ENCODE assay signal across 21 cellular contexts in the genomic region with DNA sequence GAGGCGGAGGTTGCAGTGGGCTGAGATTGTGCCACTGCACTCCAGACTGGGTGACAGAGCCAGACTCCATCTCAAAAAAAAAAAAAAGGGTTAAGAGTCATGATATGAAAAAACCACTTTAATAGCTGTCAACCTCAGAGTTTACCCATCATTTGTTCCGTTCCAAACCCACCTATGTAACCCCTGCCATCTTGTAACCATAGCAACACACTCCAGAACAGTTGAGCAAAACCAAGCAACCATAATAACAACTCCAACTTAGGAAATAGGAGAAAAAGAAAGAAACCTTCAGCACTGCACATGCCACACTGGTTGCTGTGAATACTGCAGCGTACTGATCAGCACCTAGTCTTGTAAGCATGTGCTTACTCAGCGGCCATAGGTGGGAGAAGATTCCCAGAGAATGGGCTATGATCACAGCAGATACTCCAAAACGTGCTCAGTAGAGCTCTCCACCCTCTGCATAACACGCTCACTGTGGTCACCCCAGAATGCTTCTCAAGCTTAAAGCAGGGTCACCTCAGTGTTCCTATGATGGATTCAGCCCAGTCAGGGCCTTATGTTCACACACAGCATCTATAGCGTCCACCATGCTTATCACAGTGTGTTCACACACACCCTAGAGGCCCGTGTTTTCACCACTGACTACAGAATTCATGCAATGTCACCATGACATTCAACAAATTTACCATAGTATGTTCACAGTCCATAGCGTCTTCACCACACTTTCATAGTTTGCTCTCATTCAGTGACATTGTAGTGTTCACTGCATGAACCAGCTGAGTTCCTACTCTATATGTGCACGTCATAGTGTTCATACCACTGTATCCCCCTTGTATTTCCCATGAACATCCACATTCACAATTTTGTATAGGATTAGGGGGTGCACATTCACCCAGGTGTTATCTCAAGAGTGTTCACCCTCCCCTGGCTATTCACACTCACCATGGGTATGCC. TPM values are rescaled to one million over a fixed set of nuclear protein-coding genes. Genes with fewer than 3 reads are reported as not detected.
A peak's percentile ranks its signal among the peaks of the same experiment; 100 is the strongest.
DNase-seq lines count a peak whose midpoint lies in the region; ATAC-seq, FAIRE-seq and TF ChIP-seq lines count a peak whose summit lies in the region.
"Had no signal": no experiment of that assay in that cellular context is flagged by ENCODE, and none has a peak within 500 bp of the region (broad histone marks: within the 10 kb centered on the region; RNA-seq: fewer than 3 reads in every experiment).

No MANE protein-coding gene starts in this region.

- POLR2A ChIA-PET in HepG2 (lab: Yijun Ruan, JAX): interaction anchor here (0.6 kb wide), 1 partner anchor 27 kb away, joined by 3 read pairs; no protein-coding TSS in a partner anchor
- POLR2A ChIA-PET in activated CD8-positive, alpha-beta T cell treated with anti-CD3 and anti-CD28 coated beads, Interleukin-2, amount 10 ng/mL, durations not matched to agents 7 days and 5 days (lab: Charles Lee): no interaction called here
- POLR2A ChIA-PET in CD8-positive, alpha-beta T cell (lab: Charles Lee): no interaction called here

- peaks cover 1% of the 10 kb centered on the region for H3K4me1 Mint-ChIP-seq in activated CD8-positive, alpha-beta T cell treated with anti-CD3 and anti-CD28 coated beads, Interleukin-2, amount 10 ng/mL, durations not matched to agents 7 days and 5 days (ENCODE audit: low read depth)
- no peaks in the 10 kb centered on the region for H3K4me1 Mint-ChIP-seq in endothelial cell (ENCODE audit: unreplicated experiment)
- H3K4me1 Mint-ChIP-seq in CD8-positive, alpha-beta T cell (ENCODE audit: low read depth): peaks cover 3% of the 10 kb centered on the region

- TF ChIP-seq EP300 in HepG2 (IDR thresholded peaks at IDR 0.05; ENCODE audit: low read depth in 2 of 2, low read length in 2 of 2) (no peak), HepG2 (CRISPR knock-in tag; IDR thresholded peaks at IDR 0.05; ENCODE audit: borderline replicate concordance) (no peak)

- no peak overlapping the region for H3K27ac Mint-ChIP-seq in activated CD8-positive, alpha-beta T cell treated with anti-CD3 and anti-CD28 coated beads, Interleukin-2, amount 10 ng/mL, durations not matched to agents 7 days and 5 days
- peak overlapping the region; percentile 48 for H3K27ac Mint-ChIP-seq in endothelial cell (ENCODE audit: unreplicated experiment)
- H3K27ac Mint-ChIP-seq in CD8-positive, alpha-beta T cell: no peak overlapping the region

- in situ Hi-C loops in HepG2 (cut with HindIII; ENCODE audit: extremely low pct_ligation_motif_present, low pct_unique_long_range_greater_than_20kb): no loop called here

- no peaks in the 10 kb centered on the region for H3K36me3 Mint-ChIP-seq in activated CD8-positive, alpha-beta T cell treated with anti-CD3 and anti-CD28 coated beads, Interleukin-2, amount 10 ng/mL, durations not matched to agents 7 days and 5 days (ENCODE audit: low read depth)
- no peaks in the 10 kb centered on the region for H3K36me3 Mint-ChIP-seq in endothelial cell (ENCODE audit: low read depth, unreplicated experiment)
- H3K36me3 Mint-ChIP-seq in CD8-positive, alpha-beta T cell: no peaks in the 10 kb centered on the region

- 34% methylated on average over 7 of the region's 10 CpGs for WGBS in HepG2 (ENCODE audit: low lambda C conversion rate)
- WGBS in right lobe of liver (ENCODE audit: insufficient coverage, low coverage, low lambda C conversion rate, missing lambda C conversion rate): 65% methylated on average over 8 of the region's 10 CpGs

- H3K4me1 ChIP-seq in HepG2 (ENCODE audit: insufficient read depth, low read length) (peaks cover 21% of the 10 kb centered on the region), right lobe of liver (no peaks in the 10 kb centered on the region)
- no peaks in the 10 kb centered on the region for H3K4me1 ChIP-seq in CD8-positive, alpha-beta T cell (ENCODE audit: insufficient read depth, low read length)
- H3K4me1 ChIP-seq: BE2C had no signal

- no peak for TF ChIP-seq RAD21 in HepG2 (CRISPR knock-in tag; IDR thresholded peaks at IDR 0.05)

- TF ChIP-seq POLR2A in HepG2 (IDR thresholded peaks at IDR 0.05; ENCODE audit: insufficient read depth in 1 of 2, low read depth in 2 of 2, low read length in 2 of 2): no peak
- no peak for TF ChIP-seq POLR2A in right lobe of liver (IDR thresholded peaks at IDR 0.05)

- H3K36me3 ChIP-seq in HepG2 (replicated peaks in 1 of 2; ENCODE audit: control insufficient read depth in 1 of 2, insufficient read depth in 2 of 2, low read length in 2 of 2) (no peaks in the 10 kb centered on the region), right lobe of liver (no peaks in the 10 kb centered on the region)
- no peaks in the 10 kb centered on the region for H3K36me3 ChIP-seq in CD8-positive, alpha-beta T cell (ENCODE audit: insufficient read depth, low read length)
- H3K36me3 ChIP-seq: BE2C had no signal

- intact Hi-C loops in HepG2 (cut with micrococcal nuclease; ENCODE audit: unreplicated experiment) (no loop called here), right lobe of liver (cut with DNase I) (no loop called here)
- intact Hi-C loops in CD8-positive, alpha-beta T cell (cut with DNase I, micrococcal nuclease): no loop called here

- H3K27me3 ChIP-seq in HepG2 (ENCODE audit: control insufficient read depth in 1 of 2, insufficient read depth in 2 of 2, low read length in 2 of 2) (peaks cover 1 to 16% of the 10 kb centered on the region in 2 experiments; a peak in 2 of 5 replicates), right lobe of liver (no peaks in the 10 kb centered on the region)
- no peaks in the 10 kb centered on the region for H3K27me3 ChIP-seq in CD8-positive, alpha-beta T cell (ENCODE audit: insufficient read depth, low read length)
- H3K27me3 ChIP-seq: BE2C had no signal

- H4K20me1 ChIP-seq in HepG2 (ENCODE audit: insufficient read depth, low read length): no peaks in the 10 kb centered on the region

- no peak; the same call in 2 of the 3 replicates for ATAC-seq in HepG2
- ATAC-seq in right lobe of liver: no peak
- ATAC-seq in activated CD8-positive, alpha-beta T cell treated with anti-CD3 and anti-CD28 coated beads, Interleukin-2, amount 10 ng/mL, durations not matched to agents 7 days and 5 days: peak; percentile 59
- ATAC-seq in GM19455 (IDR thresholded peaks at IDR 0.05; ENCODE audit: unreplicated experiment): no peak
- ATAC-seq in CD8-positive, alpha-beta T cell: no peak

- no peak overlapping the region for H2AFZ ChIP-seq in HepG2 (ENCODE audit: low read length)

- BruUV-seq in HepG2 (replicated peaks; lab: Mats Ljungman, UMichigan): no TSS peak

- H3K27ac ChIP-seq in HepG2 (ENCODE audit: extremely low read length, insufficient read depth, low read length) (no peak overlapping the region), right lobe of liver (no peak overlapping the region)
- no peak overlapping the region for H3K27ac ChIP-seq in CD8-positive, alpha-beta T cell (ENCODE audit: low read depth, low read length)

- H3K4me2 ChIP-seq in HepG2 (ENCODE audit: low read depth, low read length): no peak overlapping the region

- TF ChIP-seq CTCF in HepG2 (CRISPR knock-in tag; IDR thresholded peaks at IDR 0.05) (no peak), right lobe of liver (IDR thresholded peaks at IDR 0.05) (no peak), endothelial cell (IDR thresholded peaks at IDR 0.05; ENCODE audit: unreplicated experiment) (no peak)
- no peak for TF ChIP-seq CTCF in CD8-positive, alpha-beta T cell (IDR thresholded peaks at IDR 0.05)

- no peak overlapping the region for H3K9ac ChIP-seq in HepG2 (ENCODE audit: insufficient read depth, low read depth, low read length)

- no peaks in the 10 kb centered on the region for H3K79me2 ChIP-seq in HepG2 (ENCODE audit: insufficient read depth, low read length)

- H3K9me3 ChIP-seq in HepG2 (ENCODE audit: low read length) (no peaks in the 10 kb centered on the region), right lobe of liver (no peaks in the 10 kb centered on the region)
- no peaks in the 10 kb centered on the region for H3K9me3 ChIP-seq in CD8-positive, alpha-beta T cell (ENCODE audit: low read length)
- H3K9me3 ChIP-seq: BE2C had no signal

- no peak overlapping the region for H3K4me3 Mint-ChIP-seq in activated CD8-positive, alpha-beta T cell treated with anti-CD3 and anti-CD28 coated beads, Interleukin-2, amount 10 ng/mL, durations not matched to agents 7 days and 5 days
- no peak overlapping the region for H3K4me3 Mint-ChIP-seq in endothelial cell (ENCODE audit: unreplicated experiment)
- no peak overlapping the region for H3K4me3 Mint-ChIP-seq in CD8-positive, alpha-beta T cell

- H3K4me3 ChIP-seq in HepG2 (replicated peaks in 1 of 3; ENCODE audit: insufficient read depth in 1 of 3, low read depth in 2 of 3, low read length in 3 of 3) (no peak overlapping the region), right lobe of liver (no peak overlapping the region)
- H3K4me3 ChIP-seq in CD8-positive, alpha-beta T cell (ENCODE audit: low read depth, low read length): no peak overlapping the region

- peaks cover 2% of the 10 kb centered on the region for H3K27me3 Mint-ChIP-seq in activated CD8-positive, alpha-beta T cell treated with anti-CD3 and anti-CD28 coated beads, Interleukin-2, amount 10 ng/mL, durations not matched to agents 7 days and 5 days (ENCODE audit: low read depth)
- peaks cover 4% of the 10 kb centered on the region for H3K27me3 Mint-ChIP-seq in endothelial cell (ENCODE audit: unreplicated experiment)
- no peaks in the 10 kb centered on the region for H3K27me3 Mint-ChIP-seq in CD8-positive, alpha-beta T cell (ENCODE audit: low read depth)

- FAIRE-seq in HepG2 (lab: Jason Lieb, UNC): no peak
- FAIRE-seq: G401.6, GM19239 had no signal

- no peaks in the 10 kb centered on the region for H3K9me3 Mint-ChIP-seq in activated CD8-positive, alpha-beta T cell treated with anti-CD3 and anti-CD28 coated beads, Interleukin-2, amount 10 ng/mL, durations not matched to agents 7 days and 5 days (ENCODE audit: insufficient read depth)
- no peaks in the 10 kb centered on the region for H3K9me3 Mint-ChIP-seq in endothelial cell (ENCODE audit: unreplicated experiment)
- H3K9me3 Mint-ChIP-seq in CD8-positive, alpha-beta T cell: no peaks in the 10 kb centered on the region

- DNase-seq in HepG2 (ENCODE audit: low spot score) (no peak), right lobe of liver (no peak), endothelial cell (ENCODE audit: low spot score) (no peak), NCI-H2081 (lab: John Stamatoyannopoulos, UW) (no peak), ecto neural progenitor cell (ENCODE audit: low spot score) (no peak)
- no peak for DNase-seq in activated CD8-positive, alpha-beta T cell treated with anti-CD3 and anti-CD28 coated beads, Interleukin-2, amount 10 ng/mL, durations not matched to agents 7 days and 5 days
- no peak for DNase-seq in CD8-positive, alpha-beta T cell
- DNase-seq: BE2C, COR-L47, H7, MM.1S, NCI-H1092, NCI-H1436, NCI-H187 treated with DMSO at 0.1 percent for 48 hours, NCI-H226, NCI-H510A treated with DMSO at 0.1 percent for 48 hours, NCI-H748 treated with DMSO at 0.1 percent for 48 hours had no signal

- CTCF ChIA-PET in HepG2 (lab: Yijun Ruan, JAX; ENCODE audit: low intra/inter-chr PET ratio, low total read pairs): no interaction called here
- CTCF ChIA-PET in activated CD8-positive, alpha-beta T cell treated with anti-CD3 and anti-CD28 coated beads, Interleukin-2, amount 10 ng/mL, durations not matched to agents 7 days and 5 days (lab: Charles Lee): no interaction called here
- CTCF ChIA-PET in CD8-positive, alpha-beta T cell (lab: Charles Lee): no interaction called here

RNA-seq across cellular contexts. Expression of a gene that starts 6.5 kb away (rescaled TPM):
- not detected in 2 replicates for total RNA-seq in HepG2 (2016; rRNA removed; fragmentation: Illumina TruSeq; extraction: Trizol)
- not detected in 2 replicates for total RNA-seq in HepG2 (2016; cell fraction: cytosol; rRNA removed; fragmentation: Illumina TruSeq; extraction: Trizol; ENCODE audit: low read depth)
- total RNA-seq in HepG2 (2016; cell fraction: insoluble cytoplasmic fraction; rRNA removed; fragmentation: Illumina TruSeq; extraction: Trizol): not detected in 2 replicates
- total RNA-seq in HepG2 (2016; cell fraction: membrane; rRNA removed; fragmentation: Illumina TruSeq; extraction: Trizol): not detected in 2 replicates
- not detected in 2 replicates for total RNA-seq in HepG2 (2016; cell fraction: nucleus; rRNA removed; fragmentation: Illumina TruSeq; extraction: Trizol)
- 0.03 and 0.08 TPM in 2 replicates for polyA plus RNA-seq in HepG2 (2011; rRNA removed)
- 0.01 and 0.04 TPM in 2 replicates for polyA plus RNA-seq in HepG2 (2011; cell fraction: cytosol; rRNA removed)
- 0.05 and 0.16 TPM in 2 replicates for polyA plus RNA-seq in HepG2 (2011; cell fraction: nucleus; rRNA removed)
- polyA plus RNA-seq in HepG2 (2012): 0.04 TPM in 1 of 2 replicates, not detected in the other
- polyA plus RNA-seq in HepG2 (2016; cell fraction: cytosol; fragmentation: Illumina TruSeq; extraction: Trizol; ENCODE audit: low read depth): not detected in 2 replicates
- not detected in 2 replicates for polyA plus RNA-seq in HepG2 (2016; cell fraction: insoluble cytoplasmic fraction; fragmentation: Illumina TruSeq; extraction: Trizol; ENCODE audit: low read depth)
- polyA plus RNA-seq in HepG2 (2016; cell fraction: membrane; fragmentation: Illumina TruSeq; extraction: Trizol; ENCODE audit: low read depth): not detected in 2 replicates
- polyA plus RNA-seq in HepG2 (2016; cell fraction: nucleus; fragmentation: Illumina TruSeq; extraction: Trizol; ENCODE audit: insufficient read depth, low read depth): 0.12 TPM in 1 of 2 replicates, not detected in the other
- polyA minus RNA-seq in HepG2 (2011; rRNA and poly(A)+ RNA removed; ENCODE audit: low replicate concordance): 0.02 and 0.06 TPM in 2 replicates
- not detected in 2 replicates for polyA minus RNA-seq in HepG2 (2011; cell fraction: cytosol; rRNA and poly(A)+ RNA removed)
- polyA minus RNA-seq in HepG2 (2011; cell fraction: nucleus; rRNA and poly(A)+ RNA removed): 0.13 TPM in 1 of 2 replicates, not detected in the other
- 1 to 10 TPM in 3 of 6 experiments, under 1 TPM in 3; 0.46 to 2.5 (median 0.99) TPM for total RNA-seq in right lobe of liver
- under 1 TPM; 0.05 to 0.08 TPM for total RNA-seq in activated CD8-positive, alpha-beta T cell treated with anti-CD3 and anti-CD28 coated beads, Interleukin-2, amount 10 ng/mL, durations not matched to agents 7 days and 5 days
- total RNA-seq in endothelial cell (ENCODE audit: unreplicated experiment): not detected
- under 1 TPM; 0.25 to 0.27 TPM for total RNA-seq in CD8-positive, alpha-beta T cell
- total RNA-seq: Daoy, H7 had no signal

RNA-seq across cellular contexts. Expression of a gene that starts 32.7 kb away (rescaled TPM):
- total RNA-seq in HepG2 (2016; rRNA removed; fragmentation: Illumina TruSeq; extraction: Trizol) (61.3 and 100 TPM in 2 replicates), right lobe of liver (10 to 100 TPM; 57.6 to 80.9 (median 72.8) TPM), endothelial cell (ENCODE audit: unreplicated experiment) (52.1 TPM)
- 12.9 and 13.1 TPM in 2 replicates for total RNA-seq in HepG2 (2016; cell fraction: cytosol; rRNA removed; fragmentation: Illumina TruSeq; extraction: Trizol; ENCODE audit: low read depth)
- 63.2 and 98.2 TPM in 2 replicates for total RNA-seq in HepG2 (2016; cell fraction: insoluble cytoplasmic fraction; rRNA removed; fragmentation: Illumina TruSeq; extraction: Trizol)
- total RNA-seq in HepG2 (2016; cell fraction: membrane; rRNA removed; fragmentation: Illumina TruSeq; extraction: Trizol): 20.9 and 25.4 TPM in 2 replicates
- total RNA-seq in HepG2 (2016; cell fraction: nucleus; rRNA removed; fragmentation: Illumina TruSeq; extraction: Trizol): 31.7 and 36.9 TPM in 2 replicates
- polyA plus RNA-seq in HepG2 (2011; rRNA removed): 26.9 and 33.9 TPM in 2 replicates
- 16.3 and 18.6 TPM in 2 replicates for polyA plus RNA-seq in HepG2 (2011; cell fraction: cytosol; rRNA removed)
- 19.7 and 22.9 TPM in 2 replicates for polyA plus RNA-seq in HepG2 (2011; cell fraction: nucleus; rRNA removed)
- 42.1 and 52.0 TPM in 2 replicates for polyA plus RNA-seq in HepG2 (2012)
- 4.3 and 5.1 TPM in 2 replicates for polyA plus RNA-seq in HepG2 (2016; cell fraction: cytosol; fragmentation: Illumina TruSeq; extraction: Trizol; ENCODE audit: low read depth)
- polyA plus RNA-seq in HepG2 (2016; cell fraction: insoluble cytoplasmic fraction; fragmentation: Illumina TruSeq; extraction: Trizol; ENCODE audit: low read depth): 67.6 and 69.7 TPM in 2 replicates
- 8.5 and 9.1 TPM in 2 replicates for polyA plus RNA-seq in HepG2 (2016; cell fraction: membrane; fragmentation: Illumina TruSeq; extraction: Trizol; ENCODE audit: low read depth)
- polyA plus RNA-seq in HepG2 (2016; cell fraction: nucleus; fragmentation: Illumina TruSeq; extraction: Trizol; ENCODE audit: insufficient read depth, low read depth): 28.6 and 29.4 TPM in 2 replicates
- polyA minus RNA-seq in HepG2 (2011; rRNA and poly(A)+ RNA removed; ENCODE audit: low replicate concordance): 11.6 and 14.2 TPM in 2 replicates
- polyA minus RNA-seq in HepG2 (2011; cell fraction: cytosol; rRNA and poly(A)+ RNA removed): 36.0 and 47.6 TPM in 2 replicates
- polyA minus RNA-seq in HepG2 (2011; cell fraction: nucleus; rRNA and poly(A)+ RNA removed): 61.9 and 76.2 TPM in 2 replicates
- total RNA-seq in activated CD8-positive, alpha-beta T cell treated with anti-CD3 and anti-CD28 coated beads, Interleukin-2, amount 10 ng/mL, durations not matched to agents 7 days and 5 days: 10 to 100 TPM; 40.5 to 42.9 TPM
- 10 to 100 TPM; 29.0 to 31.7 TPM for total RNA-seq in CD8-positive, alpha-beta T cell
